ENCODE assay signal across 10 cellular contexts in genomic region chr1:35454616-35455015, GRCh38.
DNase-seq lines count a peak whose midpoint lies in the region; ATAC-seq and TF ChIP-seq lines count a peak whose summit lies in the region.
"Had no signal": no experiment of that assay in that cellular context is flagged by ENCODE, and none has a peak within 500 bp of the region (broad histone marks: within the 10 kb centered on the region; RNA-seq: fewer than 3 reads in every experiment).

No MANE protein-coding gene starts in this region.

- H3K36me3 ChIP-seq in DND-41 (ENCODE audit: insufficient read depth, low read length) (peaks cover 34% of the 10 kb centered on the region), osteoblast (ENCODE audit: insufficient read depth, low read length) (peaks cover 30% of the 10 kb centered on the region)

- H3K4me3 ChIP-seq in DND-41 (ENCODE audit: low read depth in 1 of 2, low read length in 2 of 2) (no peak overlapping the region), osteoblast (ENCODE audit: insufficient read depth, low read length) (no peak overlapping the region)

- intact Hi-C loops in cardiac septum (cut with DNase I) = loop anchor here (5.0 kb wide), 1 partner anchor 273 kb away; no protein-coding TSS in a partner anchor

- H3K27ac ChIP-seq in DND-41 (ENCODE audit: low read length) = no peak overlapping the region
- H3K27ac ChIP-seq in osteoblast (ENCODE audit: low read depth, low read length) = peak overlapping the region; percentile 75
- H3K27ac ChIP-seq in caudate nucleus (ENCODE audit: low read depth, low read length) = no peak overlapping the region

- H3K27me3 ChIP-seq in DND-41 (ENCODE audit: insufficient read depth, low read length, poor library complexity) (no peaks in the 10 kb centered on the region), osteoblast (ENCODE audit: insufficient read depth, low read length) (no peaks in the 10 kb centered on the region)

- H3K9ac ChIP-seq in DND-41 (ENCODE audit: low read depth, low read length) = no peak overlapping the region

- no peaks in the 10 kb centered on the region for H3K9me3 ChIP-seq in DND-41 (ENCODE audit: insufficient read depth, low read length, severe bottlenecking)
- H3K9me3 ChIP-seq in osteoblast (ENCODE audit: low read depth, low read length) = no peaks in the 10 kb centered on the region

- no peak for ATAC-seq in DND-41 (ENCODE audit: insufficient read depth, low read depth)

- no peaks in the 10 kb centered on the region for H4K20me1 ChIP-seq in DND-41 (ENCODE audit: insufficient read depth, low read length)
- peaks cover 16% of the 10 kb centered on the region for H4K20me1 ChIP-seq in osteoblast (ENCODE audit: insufficient read depth, low read length)

- H2AFZ ChIP-seq in DND-41 (ENCODE audit: low read depth, low read length) (no peak overlapping the region), osteoblast (ENCODE audit: low read length) (no peak overlapping the region)

- no peaks in the 10 kb centered on the region for H3K79me2 ChIP-seq in DND-41 (ENCODE audit: insufficient read depth, low read length)
- H3K79me2 ChIP-seq in osteoblast (ENCODE audit: insufficient read depth, low read length) = no peaks in the 10 kb centered on the region

- DNase-seq in DND-41 = no peak
- peak; percentile 9 for DNase-seq in M059J (ENCODE audit: low read depth)
- DNase-seq in dermis blood vessel endothelial cell = peak; percentile 51
- peak; percentile 80 for DNase-seq in osteoblast (ENCODE audit: insufficient read length, low spot score, missing footprints)
- no peak for DNase-seq in NCI-H510A (lab: John Stamatoyannopoulos, UW)
- no peak for DNase-seq in cardiac septum (ENCODE audit: low spot score)
- no peak for DNase-seq in NCI-H1930 (lab: John Stamatoyannopoulos, UW)
- DNase-seq in caudate nucleus (lab: John Stamatoyannopoulos, UW) = no peak
- DNase-seq: amniotic stem cell, NCI-H1105 had no signal

- TF ChIP-seq CTCF in DND-41 (IDR thresholded peaks at IDR 0.05; ENCODE audit: borderline replicate concordance, extremely low read depth, low read length, poor library complexity, severe bottlenecking) (peak; percentile 17), osteoblast (IDR thresholded peaks at IDR 0.05; ENCODE audit: extremely low read depth, low read depth, low read length) (peak; percentile 41)

- H3K4me2 ChIP-seq in DND-41 (ENCODE audit: insufficient read depth, low read length) (no peak overlapping the region), osteoblast (ENCODE audit: insufficient read depth, low read length) (peak overlapping the region; percentile 59)

- H3K4me1 ChIP-seq in DND-41 (ENCODE audit: insufficient read depth, low read length) (no peaks in the 10 kb centered on the region), osteoblast (ENCODE audit: insufficient read depth, low read length) (peaks cover 29% of the 10 kb centered on the region)

Comparison
In these comparisons a context has a peak if more than half of its experiments do, and no peak if none do; other contexts are left out.
1. DNase-seq: peak in M059J (single experiment), dermis blood vessel endothelial cell (single experiment) and osteoblast (single experiment); none in DND-41 (single experiment), NCI-H510A (single experiment), cardiac septum (single experiment), NCI-H1930 (0 of 2) and caudate nucleus (0 of 61).